8 cellular contexts compared by ENCODE assay signal in the genomic region with DNA sequence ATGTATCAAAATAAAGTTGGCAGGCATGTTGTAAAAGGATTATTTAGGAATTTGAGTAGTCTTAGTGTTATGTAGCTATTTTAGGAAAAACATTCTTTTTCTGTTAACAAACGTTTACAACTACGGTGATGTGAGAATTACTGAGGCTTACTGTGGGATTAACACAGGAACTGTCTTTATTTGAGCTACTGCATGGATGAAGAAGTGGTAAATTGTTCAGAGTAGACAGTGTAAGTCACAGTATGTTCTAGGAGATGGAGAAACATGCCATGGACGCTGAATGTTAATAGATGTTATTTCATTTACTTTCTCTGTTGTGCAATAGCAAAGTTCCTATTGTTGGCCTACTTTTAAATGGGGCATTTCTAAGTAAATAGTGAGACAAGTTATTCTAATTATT. TPM values are rescaled to one million over a fixed set of nuclear protein-coding genes. Genes with fewer than 3 reads are reported as not detected.
A peak's percentile ranks its signal among the peaks of the same experiment; 100 is the strongest.
DNase-seq lines count a peak whose midpoint lies in the region; ATAC-seq, FAIRE-seq and TF ChIP-seq lines count a peak whose summit lies in the region.

No MANE protein-coding gene starts in this region.

- no peak overlapping the region for H3K27ac Mint-ChIP-seq in activated T-helper 2 cell treated with anti-CD3 and anti-CD28 coated beads, Interferon-gamma antibody, Interleukin-2, Interleukin-4, amounts not matched to agents 10 μg/mL and 5 μg/mL and 100 μg/mL, durations not matched to agents 14 hours and 24 hours and 36 hours
- H3K27ac Mint-ChIP-seq in stimulated activated naive CD8-positive, alpha-beta T cell treated with anti-CD3 and anti-CD28 coated beads, Interleukin-15, amount 100 ng/mL, for 72 hours, result peak overlapping the region; percentile 15 to 98

- intact Hi-C loops in activated T-helper 2 cell treated with anti-CD3 and anti-CD28 coated beads, Interferon-gamma antibody, Interleukin-2, Interleukin-4, amounts not matched to agents 10 μg/mL and 5 μg/mL and 100 μg/mL, durations not matched to agents 14 hours and 24 hours and 36 hours (cut with micrococcal nuclease), result no loop called here

- no peaks in the 10 kb centered on the region for H3K9me3 ChIP-seq in iPS-18c (ENCODE audit: control insufficient read depth, insufficient read depth, low read length)

- no peak for TF ChIP-seq POLR2A in GM12892 (IDR thresholded peaks at IDR 0.05; ENCODE audit: low read depth, low read length)

- ATAC-seq in stimulated activated naive CD8-positive, alpha-beta T cell treated with anti-CD3 and anti-CD28 coated beads, Interleukin-15, amount 100 ng/mL, for 72 hours, result no peak
- ATAC-seq in GM19351 (IDR thresholded peaks at IDR 0.05; ENCODE audit: unreplicated experiment), result no peak

- H3K36me3 Mint-ChIP-seq in activated T-helper 2 cell treated with anti-CD3 and anti-CD28 coated beads, Interferon-gamma antibody, Interleukin-2, Interleukin-4, amounts not matched to agents 10 μg/mL and 5 μg/mL and 100 μg/mL, durations not matched to agents 14 hours and 24 hours and 36 hours (ENCODE audit: low read depth), result peaks cover 31% of the 10 kb centered on the region

- in situ Hi-C loops in ACHN (cut with HindIII; ENCODE audit: low pct_ligation_motif_present, low pct_unique_long_range_greater_than_20kb, low sequenced_read_pairs), result no loop called here

- FAIRE-seq in GM19239 (lab: Jason Lieb, UNC), result peak; percentile 35
- FAIRE-seq in GM12892 (lab: Jason Lieb, UNC), result no peak
- no peak for FAIRE-seq in D721Med (lab: Jason Lieb, UNC)

- H3K4me3 ChIP-seq in iPS-18c (ENCODE audit: insufficient read depth, low read depth, low read length), result peak overlapping the region; percentile 87

- TF ChIP-seq CTCF in D721Med (IDR thresholded peaks at IDR 0.05; ENCODE audit: insufficient read depth, missing control alignments), result no peak

- H3K9me3 Mint-ChIP-seq in activated T-helper 2 cell treated with anti-CD3 and anti-CD28 coated beads, Interferon-gamma antibody, Interleukin-2, Interleukin-4, amounts not matched to agents 10 μg/mL and 5 μg/mL and 100 μg/mL, durations not matched to agents 14 hours and 24 hours and 36 hours, result peaks cover 2% of the 10 kb centered on the region
- H3K9me3 Mint-ChIP-seq in stimulated activated naive CD8-positive, alpha-beta T cell treated with anti-CD3 and anti-CD28 coated beads, Interleukin-15, amount 100 ng/mL, for 72 hours, result no peaks in the 10 kb centered on the region

- peaks cover 45% of the 10 kb centered on the region for H3K4me1 Mint-ChIP-seq in activated T-helper 2 cell treated with anti-CD3 and anti-CD28 coated beads, Interferon-gamma antibody, Interleukin-2, Interleukin-4, amounts not matched to agents 10 μg/mL and 5 μg/mL and 100 μg/mL, durations not matched to agents 14 hours and 24 hours and 36 hours (ENCODE audit: low read depth)
- peaks cover 47% of the 10 kb centered on the region for H3K4me1 Mint-ChIP-seq in stimulated activated naive CD8-positive, alpha-beta T cell treated with anti-CD3 and anti-CD28 coated beads, Interleukin-15, amount 100 ng/mL, for 72 hours

- DNase-seq in ACHN, result peak; percentile 31
- DNase-seq in GM19239 (ENCODE audit: insufficient read length, low spot score), result no peak
- no peak for DNase-seq in activated T-helper 2 cell treated with anti-CD3 and anti-CD28 coated beads, Interferon-gamma antibody, Interleukin-2, Interleukin-4, amounts not matched to agents 10 μg/mL and 5 μg/mL and 100 μg/mL, durations not matched to agents 14 hours and 24 hours and 36 hours (ENCODE audit: low spot score)
- DNase-seq in stimulated activated naive CD8-positive, alpha-beta T cell treated with anti-CD3 and anti-CD28 coated beads, Interleukin-15, amount 100 ng/mL, for 72 hours, result no peak
- DNase-seq in GM12892 (ENCODE audit: insufficient read length), result no peak
- DNase-seq in D721Med (ENCODE audit: insufficient read length, low spot score), result no peak

- H3K4me3 Mint-ChIP-seq in activated T-helper 2 cell treated with anti-CD3 and anti-CD28 coated beads, Interferon-gamma antibody, Interleukin-2, Interleukin-4, amounts not matched to agents 10 μg/mL and 5 μg/mL and 100 μg/mL, durations not matched to agents 14 hours and 24 hours and 36 hours (ENCODE audit: low read depth), result peak overlapping the region; percentile 98
- H3K4me3 Mint-ChIP-seq in stimulated activated naive CD8-positive, alpha-beta T cell treated with anti-CD3 and anti-CD28 coated beads, Interleukin-15, amount 100 ng/mL, for 72 hours, result peak overlapping the region; percentile 93 to 99

- no peaks in the 10 kb centered on the region for H3K27me3 Mint-ChIP-seq in activated T-helper 2 cell treated with anti-CD3 and anti-CD28 coated beads, Interferon-gamma antibody, Interleukin-2, Interleukin-4, amounts not matched to agents 10 μg/mL and 5 μg/mL and 100 μg/mL, durations not matched to agents 14 hours and 24 hours and 36 hours (ENCODE audit: low read depth)
- no peaks in the 10 kb centered on the region for H3K27me3 Mint-ChIP-seq in stimulated activated naive CD8-positive, alpha-beta T cell treated with anti-CD3 and anti-CD28 coated beads, Interleukin-15, amount 100 ng/mL, for 72 hours

RNA-seq across cellular contexts. Expression of gene PPM1B, which starts 1.7 kb away (rescaled TPM):
- total RNA-seq in activated T-helper 2 cell treated with anti-CD3 and anti-CD28 coated beads, Interferon-gamma antibody, Interleukin-2, Interleukin-4, amounts not matched to agents 10 μg/mL and 5 μg/mL and 100 μg/mL, durations not matched to agents 14 hours and 24 hours and 36 hours, result 43.6 and 45.9 TPM in 2 replicates
- 28.0 TPM for polyA plus RNA-seq in GM12892 (2012; ENCODE audit: missing spikeins)
